ENCODE assay signal across 10 cellular contexts in genomic region chr13:31824705-31825512, GRCh38.
DNase-seq lines count a peak whose midpoint lies in the region; ATAC-seq, FAIRE-seq and TF ChIP-seq lines count a peak whose summit lies in the region.
"Had no signal": no experiment of that assay in that cellular context is flagged by ENCODE, and none has a peak within 500 bp of the region (broad histone marks: within the 10 kb centered on the region; RNA-seq: fewer than 3 reads in every experiment).

No MANE protein-coding gene starts in this region.

- H3K4me3 Mint-ChIP-seq in activated naive CD8-positive, alpha-beta T cell treated with anti-CD3 and anti-CD28 coated beads, Interleukin-2, amount 10 ng/mL, durations not matched to agents 7 days and 5 days, result no peak overlapping the region
- no peak overlapping the region for H3K4me3 Mint-ChIP-seq in activated naive CD8-positive, alpha-beta T cell treated with anti-CD3 and anti-CD28 coated beads for 36 hours
- H3K4me3 Mint-ChIP-seq in Caco-2 (ENCODE audit: unreplicated experiment), result no peak overlapping the region
- no peak overlapping the region for H3K4me3 Mint-ChIP-seq in activated naive CD4-positive, alpha-beta T cell treated with anti-CD3 and anti-CD28 coated beads for 36 hours

- H3K9me3 Mint-ChIP-seq in activated naive CD8-positive, alpha-beta T cell treated with anti-CD3 and anti-CD28 coated beads, Interleukin-2, amount 10 ng/mL, durations not matched to agents 7 days and 5 days, result no peaks in the 10 kb centered on the region
- no peaks in the 10 kb centered on the region for H3K9me3 Mint-ChIP-seq in activated naive CD8-positive, alpha-beta T cell treated with anti-CD3 and anti-CD28 coated beads for 36 hours
- H3K9me3 Mint-ChIP-seq in Caco-2 (ENCODE audit: unreplicated experiment), result no peaks in the 10 kb centered on the region
- H3K9me3 Mint-ChIP-seq in activated naive CD4-positive, alpha-beta T cell treated with anti-CD3 and anti-CD28 coated beads for 36 hours, result no peaks in the 10 kb centered on the region

- H3K27me3 ChIP-seq in Caco-2 (replicated peaks; ENCODE audit: control insufficient read depth, insufficient read depth, low read length), result no peaks in the 10 kb centered on the region

- POLR2A ChIA-PET in activated naive CD8-positive, alpha-beta T cell treated with anti-CD3 and anti-CD28 coated beads, Interleukin-2, amount 10 ng/mL, durations not matched to agents 7 days and 5 days (lab: Charles Lee), result no interaction called here
- POLR2A ChIA-PET in Caco-2 (lab: Charles Lee), result no interaction called here

- H3K4me1 ChIP-seq in Caco-2, result 0 out of 2 replicates have a peak, but pooled peaks cover 6% of the 10 kb centered on the region

- H3K27me3 Mint-ChIP-seq in activated naive CD8-positive, alpha-beta T cell treated with anti-CD3 and anti-CD28 coated beads, Interleukin-2, amount 10 ng/mL, durations not matched to agents 7 days and 5 days, result peaks cover 2% of the 10 kb centered on the region
- peaks cover 5% of the 10 kb centered on the region for H3K27me3 Mint-ChIP-seq in activated naive CD8-positive, alpha-beta T cell treated with anti-CD3 and anti-CD28 coated beads for 36 hours
- H3K27me3 Mint-ChIP-seq in Caco-2 (ENCODE audit: insufficient read depth, unreplicated experiment), result peaks cover 11% of the 10 kb centered on the region
- peaks cover 2% of the 10 kb centered on the region for H3K27me3 Mint-ChIP-seq in activated naive CD4-positive, alpha-beta T cell treated with anti-CD3 and anti-CD28 coated beads for 36 hours (ENCODE audit: low read depth)

- H3K36me3 ChIP-seq in Caco-2 (ENCODE audit: control insufficient read depth, insufficient read depth, low read length), result no peaks in the 10 kb centered on the region

- no peak for TF ChIP-seq CTCF in fibroblast of the aortic adventitia (IDR thresholded peaks at IDR 0.05; ENCODE audit: insufficient read depth, low read length)
- no peak for TF ChIP-seq CTCF in Caco-2 (IDR thresholded peaks at IDR 0.05; ENCODE audit: insufficient read depth in 1 of 2, low read depth in 1 of 2, low read length in 1 of 2, severe bottlenecking in 1 of 2, unreplicated experiment in 1 of 2)

- H3K4me3 ChIP-seq in fibroblast of the aortic adventitia (ENCODE audit: low read depth, low read length) (no peak overlapping the region), Caco-2 (ENCODE audit: low read depth, low read length) (no peak overlapping the region)
- H3K4me3 ChIP-seq: skin epidermis had no signal

- H3K4me1 Mint-ChIP-seq in activated naive CD8-positive, alpha-beta T cell treated with anti-CD3 and anti-CD28 coated beads, Interleukin-2, amount 10 ng/mL, durations not matched to agents 7 days and 5 days, result no peaks in the 10 kb centered on the region
- H3K4me1 Mint-ChIP-seq in activated naive CD8-positive, alpha-beta T cell treated with anti-CD3 and anti-CD28 coated beads for 36 hours, result no peaks in the 10 kb centered on the region
- no peaks in the 10 kb centered on the region for H3K4me1 Mint-ChIP-seq in Caco-2 (ENCODE audit: low read depth, unreplicated experiment)
- no peaks in the 10 kb centered on the region for H3K4me1 Mint-ChIP-seq in activated naive CD4-positive, alpha-beta T cell treated with anti-CD3 and anti-CD28 coated beads for 36 hours (ENCODE audit: low read depth)

- no TSS peak for BruUV-seq in Caco-2 (replicated peaks; lab: Mats Ljungman, UMichigan)

- no peak for FAIRE-seq in urothelium cell line (lab: Jason Lieb, UNC)

- H3K9me3 ChIP-seq in Caco-2, result no peaks in the 10 kb centered on the region

- ATAC-seq in activated naive CD8-positive, alpha-beta T cell treated with anti-CD3 and anti-CD28 coated beads, Interleukin-2, amount 10 ng/mL, durations not matched to agents 7 days and 5 days (ENCODE audit: low read depth), result no peak

- intact Hi-C loops in Caco-2 (cut with micrococcal nuclease; ENCODE audit: unreplicated experiment), result no loop called here
- intact Hi-C loops in activated naive CD4-positive, alpha-beta T cell treated with anti-CD3 and anti-CD28 coated beads for 36 hours (cut with micrococcal nuclease), result no loop called here

- peak overlapping the region; percentile 5 for H3K27ac Mint-ChIP-seq in activated naive CD8-positive, alpha-beta T cell treated with anti-CD3 and anti-CD28 coated beads, Interleukin-2, amount 10 ng/mL, durations not matched to agents 7 days and 5 days
- H3K27ac Mint-ChIP-seq in activated naive CD8-positive, alpha-beta T cell treated with anti-CD3 and anti-CD28 coated beads for 36 hours, result no peak overlapping the region
- no peak overlapping the region for H3K27ac Mint-ChIP-seq in Caco-2 (ENCODE audit: unreplicated experiment)
- no peak overlapping the region for H3K27ac Mint-ChIP-seq in activated naive CD4-positive, alpha-beta T cell treated with anti-CD3 and anti-CD28 coated beads for 36 hours

- no peaks in the 10 kb centered on the region for H3K36me3 Mint-ChIP-seq in activated naive CD8-positive, alpha-beta T cell treated with anti-CD3 and anti-CD28 coated beads, Interleukin-2, amount 10 ng/mL, durations not matched to agents 7 days and 5 days
- H3K36me3 Mint-ChIP-seq in activated naive CD8-positive, alpha-beta T cell treated with anti-CD3 and anti-CD28 coated beads for 36 hours, result no peaks in the 10 kb centered on the region
- H3K36me3 Mint-ChIP-seq in Caco-2 (ENCODE audit: insufficient read depth, unreplicated experiment), result no peaks in the 10 kb centered on the region
- H3K36me3 Mint-ChIP-seq in activated naive CD4-positive, alpha-beta T cell treated with anti-CD3 and anti-CD28 coated beads for 36 hours (ENCODE audit: low read depth), result no peaks in the 10 kb centered on the region

- DNase-seq in activated naive CD8-positive, alpha-beta T cell treated with anti-CD3 and anti-CD28 coated beads, Interleukin-2, amount 10 ng/mL, durations not matched to agents 7 days and 5 days, result no peak
- DNase-seq in activated naive CD8-positive, alpha-beta T cell treated with anti-CD3 and anti-CD28 coated beads for 36 hours, result no peak
- DNase-seq in NOMO-1 treated with DMSO at 0.1 percent for 48 hours (lab: John Stamatoyannopoulos, UW; ENCODE audit: unreplicated experiment) (peak; percentile 74), fibroblast of the aortic adventitia (ENCODE audit: low read depth) (peak; percentile 41), urothelium cell line (ENCODE audit: low spot score) (peak; percentile 42), Caco-2 (no peak), NCI-H1092 (lab: John Stamatoyannopoulos, UW) (no peak)
- DNase-seq in activated naive CD4-positive, alpha-beta T cell treated with anti-CD3 and anti-CD28 coated beads for 36 hours, result no peak
- DNase-seq: activated CD4-positive, alpha-beta T cell treated with anti-CD3 and anti-CD28 coated beads, Interleukin-2, amount 50 U/mL, for 1 hour had no signal

- CTCF ChIA-PET in Caco-2 (lab: Charles Lee), result no interaction called here
- CTCF ChIA-PET in activated naive CD4-positive, alpha-beta T cell treated with anti-CD3 and anti-CD28 coated beads for 36 hours (lab: Charles Lee), result interaction anchor here (0.6 kb wide), 1 partner anchor 1499 kb away, joined by 5 read pairs; no protein-coding TSS in a partner anchor

Comparison
In these comparisons a context has a peak if more than half of its experiments do, and no peak if none do; other contexts are left out.
1. DNase-seq: peak in NOMO-1 treated with DMSO at 0.1 percent for 48 hours (single experiment), fibroblast of the aortic adventitia (single experiment) and urothelium cell line (single experiment); none in activated naive CD8-positive, alpha-beta T cell treated with anti-CD3 and anti-CD28 coated beads, Interleukin-2, amount 10 ng/mL, durations not matched to agents 7 days and 5 days (single experiment), activated naive CD8-positive, alpha-beta T cell treated with anti-CD3 and anti-CD28 coated beads for 36 hours (single experiment), Caco-2 (0 of 2), NCI-H1092 (single experiment) and activated naive CD4-positive, alpha-beta T cell treated with anti-CD3 and anti-CD28 coated beads for 36 hours (single experiment).